30 cellular contexts compared by ENCODE assay signal in the genomic region with DNA sequence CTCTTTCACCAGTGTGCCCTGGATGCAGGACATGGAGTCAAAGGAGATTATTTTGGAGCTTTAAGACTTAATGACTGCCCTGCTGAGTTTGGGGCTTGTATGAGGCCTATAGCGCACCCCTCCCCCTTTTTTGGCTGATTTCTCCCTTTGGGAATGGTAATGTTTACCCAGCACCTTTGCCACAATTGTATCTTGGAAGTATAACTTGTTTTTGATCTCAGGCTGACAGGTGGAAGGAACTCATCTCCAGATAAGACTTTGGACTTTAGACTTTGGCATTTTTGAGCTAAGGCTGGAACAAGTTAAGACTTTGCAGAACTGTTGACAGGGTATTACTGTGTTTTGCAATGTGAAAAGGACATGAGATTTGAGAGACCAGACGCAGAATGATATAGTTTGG.
"Had no signal": no experiment of that assay in that cellular context is flagged by ENCODE, and none has a peak within 500 bp of the region (broad histone marks: within the 10 kb centered on the region; RNA-seq: fewer than 3 reads in every experiment).

No MANE protein-coding gene starts in this region.

- H3K4me3 ChIP-seq: cardiac muscle cell, SK-N-MC had no signal

- H3K36me3 ChIP-seq: brain microvascular endothelial cell, cardiac muscle cell had no signal

- ATAC-seq: activated T-cell treated with anti-CD3 and anti-CD28 coated beads, Interleukin-2, amount 50 U/mL, for 4 hours; Panc1; Right ventricle myocardium inferior; T-cell had no signal

- H3K4me3 Mint-ChIP-seq: activated B cell treated with CpG ODN at 0.5 μM for 24 hours; activated CD4-positive, alpha-beta memory T cell treated with anti-CD3 and anti-CD28 coated beads for 36 hours; activated CD4-positive, alpha-beta T cell treated with anti-CD3 and anti-CD28 coated beads, Interleukin-2, amount 10 ng/mL, durations not matched to agents 7 days and 5 days; activated naive CD4-positive, alpha-beta T cell treated with anti-CD3 and anti-CD28 coated beads for 36 hours; activated naive CD8-positive, alpha-beta T cell; activated T-cell treated with anti-CD3 and anti-CD28 coated beads, Interleukin-2, amount 50 U/mL, for 4 hours; T-cell had no signal

- H3K4me1 Mint-ChIP-seq: activated CD4-positive, alpha-beta T cell treated with anti-CD3 and anti-CD28 coated beads, Interleukin-2, amount 10 ng/mL, durations not matched to agents 7 days and 5 days; T-cell had no signal

- DNase-seq: activated B cell treated with CpG ODN at 0.5 μM for 24 hours; activated CD4-positive, alpha-beta memory T cell treated with anti-CD3 and anti-CD28 coated beads for 36 hours; activated CD4-positive, alpha-beta T cell treated with anti-CD3 and anti-CD28 coated beads, Interleukin-2, amount 10 ng/mL, durations not matched to agents 7 days and 5 days; activated CD8-positive, alpha-beta memory T cell treated with anti-CD3 and anti-CD28 coated beads for 24 hours; activated effector memory CD4-positive, alpha-beta T cell treated with anti-CD3 and anti-CD28 coated beads, Interleukin-2, amount 50 U/mL, for 16 hours; activated naive CD4-positive, alpha-beta T cell treated with anti-CD3 and anti-CD28 coated beads for 36 hours; activated T-cell treated with anti-CD3 and anti-CD28 coated beads, Interleukin-2, amount 50 U/mL, for 4 hours; amygdala; brain microvascular endothelial cell; Kasumi-1; KBM-7; NCI-H1092; NCI-H1417; NCI-H1930; NCI-H2171 treated with DMSO at 0.1 percent for 48 hours; NCI-H345; NCI-H510A; NCI-H526 treated with DMSO at 0.1 percent for 48 hours; NCI-H82; NK-92 treated with Interleukin-12 subunit alpha and Interleukin-12 subunit beta, amount 100 ng/mL, for 24 hours; OCI-M1; RPMI8226; T-cell; T-helper 2 cell; T1000 had no signal

- H3K27me3 ChIP-seq: brain microvascular endothelial cell, cardiac muscle cell had no signal

- H3K27ac ChIP-seq: brain microvascular endothelial cell, cardiac muscle cell, SK-N-MC had no signal

- H3K27me3 Mint-ChIP-seq: activated B cell treated with CpG ODN at 0.5 μM for 24 hours; activated CD4-positive, alpha-beta memory T cell treated with anti-CD3 and anti-CD28 coated beads for 36 hours; activated CD4-positive, alpha-beta T cell treated with anti-CD3 and anti-CD28 coated beads, Interleukin-2, amount 10 ng/mL, durations not matched to agents 7 days and 5 days; activated naive CD8-positive, alpha-beta T cell; T-cell had no signal

- H3K27ac Mint-ChIP-seq: activated B cell treated with CpG ODN at 0.5 μM for 24 hours; activated CD4-positive, alpha-beta memory T cell treated with anti-CD3 and anti-CD28 coated beads for 36 hours; activated CD4-positive, alpha-beta T cell treated with anti-CD3 and anti-CD28 coated beads, Interleukin-2, amount 10 ng/mL, durations not matched to agents 7 days and 5 days; activated naive CD4-positive, alpha-beta T cell treated with anti-CD3 and anti-CD28 coated beads for 36 hours; activated naive CD8-positive, alpha-beta T cell; T-cell had no signal
